ENCODE assay signal across 16 cellular contexts in genomic region chr10:33015798-33016547, GRCh38. TPM values are rescaled to one million over a fixed set of nuclear protein-coding genes. Genes with fewer than 3 reads are reported as not detected.
DNase-seq lines count a peak whose midpoint lies in the region; ATAC-seq and TF ChIP-seq lines count a peak whose summit lies in the region.
"Had no signal": no experiment of that assay in that cellular context is flagged by ENCODE, and none has a peak within 500 bp of the region (broad histone marks: within the 10 kb centered on the region; RNA-seq: fewer than 3 reads in every experiment).

No MANE protein-coding gene starts in this region.

- H3K9me3 ChIP-seq in testis = no peaks in the 10 kb centered on the region
- H3K9me3 ChIP-seq: adrenal gland, prostate gland had no signal

- H3K4me1 ChIP-seq in testis = no peaks in the 10 kb centered on the region
- H3K4me1 ChIP-seq: adrenal gland, prostate gland had no signal

- intact Hi-C loops in Right ventricle myocardium superior (cut with DNase I) = no loop called here
- intact Hi-C loops in cardiac septum (cut with DNase I) = loop anchor here (10.0 kb wide), 1 partner anchor 109 kb away; no protein-coding TSS in a partner anchor
- intact Hi-C loops in testis (cut with DNase I; ENCODE audit: low total_unique reads) = no loop called here

- 59 to 66% methylated on average over 3 of the region's 3 CpGs for WGBS in testis, 2 donors

- H3K4me3 ChIP-seq in astrocyte of the cerebellum (ENCODE audit: low read depth, low read length) (no peak overlapping the region), H7 (ENCODE audit: insufficient read depth, low read depth, low read length) (no peak overlapping the region), testis (no peak overlapping the region)
- H3K4me3 ChIP-seq: adrenal gland, prostate gland had no signal

- no peak for DNase-seq in Right ventricle myocardium superior
- no peak for DNase-seq in cardiac septum (ENCODE audit: low spot score)
- DNase-seq in astrocyte of the cerebellum (ENCODE audit: low read depth) = peak; percentile 89
- peak; percentile 83 for DNase-seq in kidney glomerular epithelial cell (lab: John Stamatoyannopoulos, UW)
- DNase-seq in effector CD4-positive, alpha-beta T cell = no peak
- DNase-seq in activated CD4-positive, CD25-positive, alpha-beta regulatory T cell treated with anti-CD3 and anti-CD28 coated beads, Interleukin-2, amount 50 U/mL, for 72 hours = no peak
- DNase-seq in H7 = no peak
- DNase-seq in testis = no peak
- DNase-seq: activated CD8-positive, alpha-beta memory T cell treated with anti-CD3 and anti-CD28 coated beads, Interleukin-2, amount 10 ng/mL, durations not matched to agents 7 days and 5 days; adrenal gland; GDM1; left colon; NCI-H1417; trophoblast cell had no signal

- no peaks in the 10 kb centered on the region for H3K36me3 ChIP-seq in H7 (replicated peaks; ENCODE audit: control insufficient read depth, insufficient read depth, low read length)
- no peaks in the 10 kb centered on the region for H3K36me3 ChIP-seq in testis (ENCODE audit: low read depth, missing control alignments)
- H3K36me3 ChIP-seq: adrenal gland, prostate gland had no signal

- no peak for TF ChIP-seq POLR2A in testis (IDR thresholded peaks at IDR 0.05)

- in situ Hi-C loops in astrocyte of the cerebellum (cut with HindIII; ENCODE audit: low sequenced_read_pairs) = no loop called here

- H3K27me3 ChIP-seq in H7 (ENCODE audit: control insufficient read depth, insufficient read depth, low read length) (no peaks in the 10 kb centered on the region), testis (no peaks in the 10 kb centered on the region)
- H3K27me3 ChIP-seq: adrenal gland had no signal

- TF ChIP-seq CTCF in astrocyte of the cerebellum (IDR thresholded peaks at IDR 0.05; ENCODE audit: low read depth, low read length, missing control alignments) (peak; percentile 16), testis (IDR thresholded peaks at IDR 0.05) (no peak)

- ATAC-seq in Right ventricle myocardium superior (ENCODE audit: poor library complexity) = peak; percentile 48
- ATAC-seq: activated CD8-positive, alpha-beta memory T cell treated with anti-CD3 and anti-CD28 coated beads, Interleukin-2, amount 10 ng/mL, durations not matched to agents 7 days and 5 days; HCT116; left colon had no signal

- H3K27ac ChIP-seq in testis = no peak overlapping the region
- H3K27ac ChIP-seq: adrenal gland, prostate gland had no signal

RNA-seq across cellular contexts. Expression of gene ITGB1, which starts 57.9 kb away (rescaled TPM):
- total RNA-seq in Right ventricle myocardium superior = 458 TPM
- 715 TPM for total RNA-seq in cardiac septum
- 269 and 367 TPM in 2 replicates for total RNA-seq in H7 (2014; rRNA removed; shearing (Covaris generic))
- total RNA-seq in testis = 100 to 1,000 TPM; 158 to 189 TPM
- polyA plus RNA-seq in testis (ENCODE audit: insufficient read depth, low read depth, low replicate concordance) = 175 TPM

Comparison
In these comparisons a context has a peak if more than half of its experiments do, and no peak if none do; other contexts are left out.
1. DNase-seq: peak in astrocyte of the cerebellum (single experiment) and kidney glomerular epithelial cell (single experiment); none in Right ventricle myocardium superior (single experiment), cardiac septum (single experiment), effector CD4-positive, alpha-beta T cell (single experiment), activated CD4-positive, CD25-positive, alpha-beta regulatory T cell treated with anti-CD3 and anti-CD28 coated beads, Interleukin-2, amount 50 U/mL, for 72 hours (single experiment), H7 (single experiment) and testis (single experiment).